Comparison of ENCODE assay signal across 1 cellular context in genomic region chr17:45018514-45019176, GRCh38.
TF ChIP-seq lines count a peak whose summit lies in the region.

No MANE protein-coding gene starts in this region.

TF ChIP-seq in K562, 482 proteins besides CTCF, POLR2A, EP300 and RAD21 (continued from another document and continues in another):
- TF ChIP-seq KAT7 (CRISPR knock-in tag; IDR thresholded peaks at IDR 0.05; ENCODE audit: borderline replicate concordance) (0 out of 2 replicates have a peak, but pooled peaks have one; percentile 54), CSDE1 (IDR thresholded peaks at IDR 0.05) (no peak), DPF2 (IDR thresholded peaks at IDR 0.05) (peak; percentile 24; the same call in 1 of the 2 replicates), RBFOX2 (IDR thresholded peaks at IDR 0.05; ENCODE audit: low read depth, low read length) (peak; percentile 66; the same call in 1 of the 2 replicates), KDM5B (IDR thresholded peaks at IDR 0.05; ENCODE audit: insufficient replicate concordance, low read depth, low read length) (peak; percentile 46), DIDO1 (tag; IDR thresholded peaks at IDR 0.05; ENCODE audit: low read depth) (no peak), E2F1 (CRISPR knock-in tag; IDR thresholded peaks at IDR 0.05) (0 out of 2 replicates have a peak, but pooled peaks have one; percentile 39), ZNF512 (tag; IDR thresholded peaks at IDR 0.05) (no peak), ESRRA (IDR thresholded peaks at IDR 0.05; ENCODE audit: borderline replicate concordance, low read depth) (peak; percentile 79), THRA (IDR thresholded peaks at IDR 0.05) (no peak), ZNF316 (IDR thresholded peaks at IDR 0.05) (no peak), E2F6 (IDR thresholded peaks at IDR 0.05; ENCODE audit: borderline replicate concordance in 1 of 2, extremely low read depth in 1 of 2, insufficient read depth in 1 of 2, insufficient read length in 1 of 2, low read depth in 1 of 2, low read length in 1 of 2, poor library complexity in 1 of 2, severe bottlenecking in 1 of 2) (peak in 1 of 2 experiments; percentile 8), MGA (IDR thresholded peaks at IDR 0.05) (peak; percentile 76), GTF2E2 (tag; IDR thresholded peaks at IDR 0.05) (peak; percentile 46; the same call in 1 of the 2 replicates), KLF13 (tag; IDR thresholded peaks at IDR 0.05; ENCODE audit: borderline replicate concordance, low read depth) (no peak), ZNF140 (CRISPR knock-in tag; IDR thresholded peaks at IDR 0.05) (no peak)
- TF ChIP-seq, protein P1, sequence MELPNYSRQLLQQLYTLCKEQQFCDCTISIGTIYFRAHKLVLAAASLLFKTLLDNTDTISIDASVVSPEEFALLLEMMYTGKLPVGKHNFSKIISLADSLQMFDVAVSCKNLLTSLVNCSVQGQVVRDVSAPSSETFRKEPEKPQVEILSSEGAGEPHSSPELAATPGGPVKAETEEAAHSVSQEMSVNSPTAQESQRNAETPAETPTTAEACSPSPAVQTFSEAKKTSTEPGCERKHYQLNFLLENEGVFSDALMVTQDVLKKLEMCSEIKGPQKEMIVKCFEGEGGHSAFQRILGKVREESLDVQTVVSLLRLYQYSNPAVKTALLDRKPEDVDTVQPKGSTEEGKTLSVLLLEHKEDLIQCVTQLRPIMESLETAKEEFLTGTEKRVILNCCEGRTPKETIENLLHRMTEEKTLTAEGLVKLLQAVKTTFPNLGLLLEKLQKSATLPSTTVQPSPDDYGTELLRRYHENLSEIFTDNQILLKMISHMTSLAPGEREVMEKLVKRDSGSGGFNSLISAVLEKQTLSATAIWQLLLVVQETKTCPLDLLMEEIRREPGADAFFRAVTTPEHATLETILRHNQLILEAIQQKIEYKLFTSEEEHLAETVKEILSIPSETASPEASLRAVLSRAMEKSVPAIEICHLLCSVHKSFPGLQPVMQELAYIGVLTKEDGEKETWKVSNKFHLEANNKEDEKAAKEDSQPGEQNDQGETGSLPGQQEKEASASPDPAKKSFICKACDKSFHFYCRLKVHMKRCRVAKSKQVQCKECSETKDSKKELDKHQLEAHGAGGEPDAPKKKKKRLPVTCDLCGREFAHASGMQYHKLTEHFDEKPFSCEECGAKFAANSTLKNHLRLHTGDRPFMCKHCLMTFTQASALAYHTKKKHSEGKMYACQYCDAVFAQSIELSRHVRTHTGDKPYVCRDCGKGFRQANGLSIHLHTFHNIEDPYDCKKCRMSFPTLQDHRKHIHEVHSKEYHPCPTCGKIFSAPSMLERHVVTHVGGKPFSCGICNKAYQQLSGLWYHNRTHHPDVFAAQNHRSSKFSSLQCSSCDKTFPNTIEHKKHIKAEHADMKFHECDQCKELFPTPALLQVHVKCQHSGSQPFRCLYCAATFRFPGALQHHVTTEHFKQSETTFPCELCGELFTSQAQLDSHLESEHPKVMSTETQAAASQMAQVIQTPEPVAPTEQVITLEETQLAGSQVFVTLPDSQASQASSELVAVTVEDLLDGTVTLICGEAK (IDR thresholded peaks at IDR 0.05): 0 out of 2 replicates have a peak, but pooled peaks have one; percentile 44
- TF ChIP-seq, protein P1 (CRISPR knock-in tag; IDR thresholded peaks at IDR 0.05): no peak
- TF ChIP-seq, protein P2, sequence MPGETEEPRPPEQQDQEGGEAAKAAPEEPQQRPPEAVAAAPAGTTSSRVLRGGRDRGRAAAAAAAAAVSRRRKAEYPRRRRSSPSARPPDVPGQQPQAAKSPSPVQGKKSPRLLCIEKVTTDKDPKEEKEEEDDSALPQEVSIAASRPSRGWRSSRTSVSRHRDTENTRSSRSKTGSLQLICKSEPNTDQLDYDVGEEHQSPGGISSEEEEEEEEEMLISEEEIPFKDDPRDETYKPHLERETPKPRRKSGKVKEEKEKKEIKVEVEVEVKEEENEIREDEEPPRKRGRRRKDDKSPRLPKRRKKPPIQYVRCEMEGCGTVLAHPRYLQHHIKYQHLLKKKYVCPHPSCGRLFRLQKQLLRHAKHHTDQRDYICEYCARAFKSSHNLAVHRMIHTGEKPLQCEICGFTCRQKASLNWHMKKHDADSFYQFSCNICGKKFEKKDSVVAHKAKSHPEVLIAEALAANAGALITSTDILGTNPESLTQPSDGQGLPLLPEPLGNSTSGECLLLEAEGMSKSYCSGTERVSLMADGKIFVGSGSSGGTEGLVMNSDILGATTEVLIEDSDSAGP (CRISPR knock-in tag; IDR thresholded peaks at IDR 0.05): no peak
- TF ChIP-seq, protein P3, sequence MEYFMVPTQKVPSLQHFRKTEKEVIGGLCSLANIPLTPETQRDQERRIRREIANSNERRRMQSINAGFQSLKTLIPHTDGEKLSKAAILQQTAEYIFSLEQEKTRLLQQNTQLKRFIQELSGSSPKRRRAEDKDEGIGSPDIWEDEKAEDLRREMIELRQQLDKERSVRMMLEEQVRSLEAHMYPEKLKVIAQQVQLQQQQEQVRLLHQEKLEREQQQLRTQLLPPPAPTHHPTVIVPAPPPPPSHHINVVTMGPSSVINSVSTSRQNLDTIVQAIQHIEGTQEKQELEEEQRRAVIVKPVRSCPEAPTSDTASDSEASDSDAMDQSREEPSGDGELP (CRISPR knock-in tag; IDR thresholded peaks at IDR 0.05; ENCODE audit: borderline replicate concordance): peak; percentile 11; the same call in 1 of the 2 replicates
